Comparison of ENCODE assay signal across 12 cellular contexts in the genomic region with DNA sequence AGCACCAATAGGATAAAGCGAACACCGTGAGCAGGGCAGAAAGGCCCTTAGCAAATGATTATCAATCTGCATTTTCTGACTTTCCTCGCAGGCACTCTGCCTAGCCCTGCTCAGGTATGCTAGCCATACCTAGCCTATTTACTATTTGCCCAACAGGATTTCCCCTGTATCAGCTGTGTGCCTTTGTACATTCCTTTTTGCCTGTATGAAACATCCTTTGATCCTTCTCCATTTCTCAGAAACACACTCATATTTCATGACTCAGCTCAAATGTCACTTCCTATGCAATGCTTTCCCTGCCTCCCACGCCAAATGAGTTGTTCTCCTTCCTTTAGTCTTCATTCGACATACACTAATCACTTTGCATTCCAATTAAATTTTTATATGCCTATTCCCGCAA. TPM values are rescaled to one million over a fixed set of nuclear protein-coding genes. Genes with fewer than 3 reads are reported as not detected.
DNase-seq lines count a peak whose midpoint lies in the region; ATAC-seq, FAIRE-seq and TF ChIP-seq lines count a peak whose summit lies in the region.
"Had no signal": no experiment of that assay in that cellular context is flagged by ENCODE, and none has a peak within 500 bp of the region (broad histone marks: within the 10 kb centered on the region; RNA-seq: fewer than 3 reads in every experiment).

No MANE protein-coding gene starts in this region.

- no peaks in the 10 kb centered on the region for H3K36me3 ChIP-seq in adipocyte (ENCODE audit: control insufficient read depth, insufficient read depth, low read length, severe bottlenecking)
- H3K36me3 ChIP-seq: tibial artery had no signal

- H3K9me3 ChIP-seq in A549: no peaks in the 10 kb centered on the region
- H3K9me3 ChIP-seq in adipocyte (ENCODE audit: control insufficient read depth, low read length): no peaks in the 10 kb centered on the region
- no peaks in the 10 kb centered on the region for H3K9me3 ChIP-seq in CD4-positive, alpha-beta T cell (ENCODE audit: control insufficient read depth, low read length)
- H3K9me3 ChIP-seq: tibial artery had no signal

- 25% methylated on average over 6 of the region's 6 CpGs for WGBS in A549 (ENCODE audit: missing lambda C conversion rate)

- H3K27me3 Mint-ChIP-seq in CD4-positive, alpha-beta T cell: no peaks in the 10 kb centered on the region
- no peaks in the 10 kb centered on the region for H3K27me3 Mint-ChIP-seq in activated CD4-positive, alpha-beta T cell treated with anti-CD3 and anti-CD28 coated beads, Interleukin-2, amount 10 ng/mL, durations not matched to agents 7 days and 5 days

- no peak for TF ChIP-seq CTCF in A549 (IDR thresholded peaks at IDR 0.05)
- no peak for TF ChIP-seq CTCF in CD4-positive, alpha-beta T cell (IDR thresholded peaks at IDR 0.05)

- no peaks in the 10 kb centered on the region for H3K27me3 ChIP-seq in adipocyte (replicated peaks; ENCODE audit: control insufficient read depth, insufficient read depth, low read length)
- no peaks in the 10 kb centered on the region for H3K27me3 ChIP-seq in CD4-positive, alpha-beta T cell (ENCODE audit: control insufficient read depth, insufficient read depth, low read length)
- H3K27me3 ChIP-seq: tibial artery had no signal

- DNase-seq in A549 (ENCODE audit: low read depth in 1 of 2, low spot score in 1 of 2): no peak
- peak; percentile 22 for DNase-seq in HS-27A (ENCODE audit: low read depth)
- DNase-seq in adipocyte (ENCODE audit: low read depth): peak; percentile 89
- DNase-seq in hepatic stellate cell (ENCODE audit: low spot score): peak; percentile 20
- no peak for DNase-seq in CD4-positive, alpha-beta T cell
- no peak for DNase-seq in activated gamma-delta T cell treated with Interleukin-2 at 50 U/mL for 16 hours
- no peak for DNase-seq in activated CD4-positive, alpha-beta T cell treated with anti-CD3 and anti-CD28 coated beads, Interleukin-2, amount 10 ng/mL, durations not matched to agents 7 days and 5 days
- DNase-seq: activated effector memory CD4-positive, alpha-beta T cell treated with Interleukin-2 at 50 U/mL for 16 hours; AML-193; tibial artery had no signal

- no peak for ATAC-seq in A549
- ATAC-seq in GM19452 (IDR thresholded peaks at IDR 0.05; ENCODE audit: unreplicated experiment): no peak
- ATAC-seq in CD4-positive, alpha-beta T cell (ENCODE audit: poor library complexity): no peak

- POLR2A ChIA-PET in A549 (lab: Yijun Ruan, JAX): no interaction called here
- POLR2A ChIA-PET in CD4-positive, alpha-beta T cell (lab: Charles Lee): no interaction called here
- POLR2A ChIA-PET in activated CD4-positive, alpha-beta T cell treated with anti-CD3 and anti-CD28 coated beads, Interleukin-2, amount 10 ng/mL, durations not matched to agents 7 days and 5 days (lab: Charles Lee): no interaction called here

- no peak overlapping the region for H3K27ac ChIP-seq in A549
- no peak overlapping the region for H3K27ac ChIP-seq in CD4-positive, alpha-beta T cell (ENCODE audit: low read depth, low read length)
- H3K27ac ChIP-seq: tibial artery had no signal

- peaks cover 2% of the 10 kb centered on the region for H3K9me3 Mint-ChIP-seq in CD4-positive, alpha-beta T cell
- no peaks in the 10 kb centered on the region for H3K9me3 Mint-ChIP-seq in activated CD4-positive, alpha-beta T cell treated with anti-CD3 and anti-CD28 coated beads, Interleukin-2, amount 10 ng/mL, durations not matched to agents 7 days and 5 days

- no peaks in the 10 kb centered on the region for H3K36me3 Mint-ChIP-seq in CD4-positive, alpha-beta T cell (ENCODE audit: low read depth)
- H3K36me3 Mint-ChIP-seq in activated CD4-positive, alpha-beta T cell treated with anti-CD3 and anti-CD28 coated beads, Interleukin-2, amount 10 ng/mL, durations not matched to agents 7 days and 5 days (ENCODE audit: low read depth): no peaks in the 10 kb centered on the region

- no peak overlapping the region for H3K9ac ChIP-seq in adipocyte (ENCODE audit: low read length)

- TF ChIP-seq POLR2A in A549 (IDR thresholded peaks at IDR 0.05; ENCODE audit: low read length): no peak

- H3K4me3 ChIP-seq in A549 (no peak overlapping the region), adipocyte (ENCODE audit: low read length) (no peak overlapping the region)
- H3K4me3 ChIP-seq: tibial artery had no signal

- H3K4me2 ChIP-seq in A549: no peak overlapping the region

- H3K4me3 Mint-ChIP-seq in CD4-positive, alpha-beta T cell: no peak overlapping the region
- no peak overlapping the region for H3K4me3 Mint-ChIP-seq in activated CD4-positive, alpha-beta T cell treated with anti-CD3 and anti-CD28 coated beads, Interleukin-2, amount 10 ng/mL, durations not matched to agents 7 days and 5 days

- intact Hi-C loops in CD4-positive, alpha-beta T cell (cut with DNase I, micrococcal nuclease): no loop called here

- no peak for TF ChIP-seq RAD21 in A549 (conservative IDR thresholded peaks at IDR 0.05 in 1 of 2, IDR thresholded peaks at IDR 0.05 in 1 of 2)

- no peak for FAIRE-seq in A549 (lab: Jason Lieb, UNC)
- FAIRE-seq: islet of Langerhans had no signal

- H3K4me1 ChIP-seq in A549 (no peaks in the 10 kb centered on the region), adipocyte (ENCODE audit: control insufficient read depth, insufficient read depth, low read length) (peaks cover 7% of the 10 kb centered on the region)

- CTCF ChIA-PET in A549 (lab: Yijun Ruan, JAX): no interaction called here
- CTCF ChIA-PET in CD4-positive, alpha-beta T cell (lab: Charles Lee): no interaction called here
- CTCF ChIA-PET in activated CD4-positive, alpha-beta T cell treated with anti-CD3 and anti-CD28 coated beads, Interleukin-2, amount 10 ng/mL, durations not matched to agents 7 days and 5 days (lab: Charles Lee): interaction anchor here (0.5 kb wide), 1 partner anchor 185 kb away, joined by 3 read pairs; no protein-coding TSS in a partner anchor

- TF ChIP-seq EP300 in A549 (IDR thresholded peaks at IDR 0.05): no peak

- no peak overlapping the region for H3K27ac Mint-ChIP-seq in CD4-positive, alpha-beta T cell
- no peak overlapping the region for H3K27ac Mint-ChIP-seq in activated CD4-positive, alpha-beta T cell treated with anti-CD3 and anti-CD28 coated beads, Interleukin-2, amount 10 ng/mL, durations not matched to agents 7 days and 5 days

- H3K4me1 Mint-ChIP-seq in CD4-positive, alpha-beta T cell (ENCODE audit: low read depth): no peaks in the 10 kb centered on the region
- H3K4me1 Mint-ChIP-seq in activated CD4-positive, alpha-beta T cell treated with anti-CD3 and anti-CD28 coated beads, Interleukin-2, amount 10 ng/mL, durations not matched to agents 7 days and 5 days: no peaks in the 10 kb centered on the region

TF ChIP-seq in A549, 52 proteins besides CTCF, POLR2A, EP300 and RAD21:
- TF ChIP-seq MAFK (IDR thresholded peaks at IDR 0.05; ENCODE audit: partially characterized antibody): peak; percentile 64
- TF ChIP-seq HOXA7 (CRISPR knock-in tag; IDR thresholded peaks at IDR 0.05): no peak
TF ChIP-seq in A549: peak in this region for 1.

RNA-seq across cellular contexts. Expression of a gene that starts 37.2 kb away (rescaled TPM):
- polyA plus RNA-seq in A549 (2011; rRNA removed): 0.16 and 0.19 TPM in 2 replicates
- polyA plus RNA-seq in A549 (2012; cell fraction: cytosol; rRNA removed): 0.08 and 0.12 TPM in 2 replicates
- 0.06 and 0.10 TPM in 2 replicates for polyA plus RNA-seq in A549 (2012; cell fraction: nucleus; rRNA removed)
- 0.04 TPM in 2 of 3 replicates, not detected in the other for polyA plus RNA-seq in A549 (2017; fragmentation: RNase III; extraction: RNeasy Plus Mini Kit Qiagen cat#74134 plus additional on column Dnase treatment)
- 0.24 and 0.37 TPM in 2 replicates for polyA minus RNA-seq in A549 (2011; rRNA and poly(A)+ RNA removed)
- total RNA-seq in CD4-positive, alpha-beta T cell: not detected
- total RNA-seq in activated CD4-positive, alpha-beta T cell treated with anti-CD3 and anti-CD28 coated beads, Interleukin-2, amount 10 ng/mL, durations not matched to agents 7 days and 5 days: not detected

Comparison
In these comparisons a context has a peak if more than half of its experiments do, and no peak if none do; other contexts are left out.
1. DNase-seq: peak in HS-27A (single experiment), adipocyte (single experiment) and hepatic stellate cell (single experiment); none in A549 (0 of 2), CD4-positive, alpha-beta T cell (0 of 10), activated gamma-delta T cell treated with Interleukin-2 at 50 U/mL for 16 hours (single experiment) and activated CD4-positive, alpha-beta T cell treated with anti-CD3 and anti-CD28 coated beads, Interleukin-2, amount 10 ng/mL, durations not matched to agents 7 days and 5 days (single experiment).